In genomic region chr5:402615-403359, GRCh38 we compare ENCODE assay signal across 10 cellular contexts. TPM values are rescaled to one million over a fixed set of nuclear protein-coding genes. Genes with fewer than 3 reads are reported as not detected.
DNase-seq lines count a peak whose midpoint lies in the region; ATAC-seq and TF ChIP-seq lines count a peak whose summit lies in the region.
"Had no signal": no experiment of that assay in that cellular context is flagged by ENCODE, and none has a peak within 500 bp of the region (broad histone marks: within the 10 kb centered on the region; RNA-seq: fewer than 3 reads in every experiment).

No MANE protein-coding gene starts in this region.

- peak in 1 of 2 donors; percentile 61 for DNase-seq in activated naive CD4-positive, alpha-beta T cell treated with anti-CD3 and anti-CD28 coated beads, Interleukin-2, amount 50 U/mL, for 72 hours (ENCODE audit: low spot score in 2 of 2)
- no peak for DNase-seq in activated naive CD4-positive, alpha-beta T cell treated with anti-CD3 and anti-CD28 coated beads, Interleukin-2, amount 50 U/mL, for 16 hours
- peak; percentile 45 for DNase-seq in activated B cell treated with CpG ODN at 0.5 μM for 24 hours
- no peak for DNase-seq in stimulated activated naive CD8-positive, alpha-beta T cell treated with anti-CD3 and anti-CD28 coated beads, Interleukin-15, Interleukin-2, amounts not matched to agents 100 U/mL and 50 U/mL, for 24 hours
- DNase-seq in NCI-H526 treated with DMSO at 0.1 percent for 48 hours (lab: John Stamatoyannopoulos, UW), result no peak
- no peak for DNase-seq in MCF 10A (ENCODE audit: unreplicated experiment)
- no peak for DNase-seq in NCI-H146 treated with DMSO at 0.1 percent for 48 hours (lab: John Stamatoyannopoulos, UW; ENCODE audit: unreplicated experiment)

- H3K27me3 Mint-ChIP-seq in activated B cell treated with CpG ODN at 0.5 μM for 24 hours (peaks cover 24% of the 10 kb centered on the region), MCF 10A (ENCODE audit: insufficient read depth, unreplicated experiment) (no peaks in the 10 kb centered on the region)

- no TSS peak for BruUV-seq in MCF 10A (replicated peaks; lab: Mats Ljungman, UMichigan)

- POLR2A ChIA-PET in activated B cell treated with CpG ODN at 0.5 μM for 24 hours (lab: Charles Lee) (interaction anchor here (0.6 to 1.6 kb wide), 2 partner anchors 34 to 36 kb away, joined by 3 to 6 read pairs; no protein-coding TSS in a partner anchor), MCF 10A (lab: Yijun Ruan, JAX) (interaction anchor here (0.7 kb wide), 1 partner anchor 10 kb away, joined by 3 read pairs; no protein-coding TSS in a partner anchor)

- H3K4me1 Mint-ChIP-seq in activated B cell treated with CpG ODN at 0.5 μM for 24 hours, result peaks cover 51% of the 10 kb centered on the region
- H3K4me1 Mint-ChIP-seq in MCF 10A (ENCODE audit: insufficient read depth, unreplicated experiment), result peaks cover 14% of the 10 kb centered on the region

- CTCF ChIA-PET in activated B cell treated with CpG ODN at 0.5 μM for 24 hours (lab: Charles Lee), result no interaction called here
- CTCF ChIA-PET in MCF 10A (lab: Yijun Ruan, JAX), result interaction anchor here (0.8 kb wide), 1 partner anchor 66 kb away, joined by 3 read pairs; no protein-coding TSS in a partner anchor

- H3K36me3 Mint-ChIP-seq in activated naive CD4-positive, alpha-beta T cell treated with anti-CD3 and anti-CD28 coated beads, Interleukin-2, amount 50 U/mL, for 72 hours, result peaks cover 33 to 47% of the 10 kb centered on the region in 2 donors
- H3K36me3 Mint-ChIP-seq in activated B cell treated with CpG ODN at 0.5 μM for 24 hours (ENCODE audit: low read depth) (no peaks in the 10 kb centered on the region), MCF 10A (ENCODE audit: insufficient read depth, unreplicated experiment) (no peaks in the 10 kb centered on the region)

- TF ChIP-seq CTCF in activated B cell treated with CpG ODN at 0.5 μM for 24 hours (IDR thresholded peaks at IDR 0.05), result no peak
- TF ChIP-seq CTCF in MCF 10A (IDR thresholded peaks at IDR 0.05; ENCODE audit: unreplicated experiment), result no peak

- peaks cover 0 to 6% of the 10 kb centered on the region in 2 donors for H3K9me3 Mint-ChIP-seq in activated naive CD4-positive, alpha-beta T cell treated with anti-CD3 and anti-CD28 coated beads, Interleukin-2, amount 50 U/mL, for 72 hours
- H3K9me3 Mint-ChIP-seq in activated B cell treated with CpG ODN at 0.5 μM for 24 hours, result no peaks in the 10 kb centered on the region
- H3K9me3 Mint-ChIP-seq in MCF 10A (ENCODE audit: unreplicated experiment), result no peaks in the 10 kb centered on the region
- H3K9me3 Mint-ChIP-seq: nephron had no signal

- peak overlapping the region; percentile 72 to 90 for H3K27ac Mint-ChIP-seq in activated naive CD4-positive, alpha-beta T cell treated with anti-CD3 and anti-CD28 coated beads, Interleukin-2, amount 50 U/mL, for 72 hours
- H3K27ac Mint-ChIP-seq in activated B cell treated with CpG ODN at 0.5 μM for 24 hours (peak overlapping the region; percentile 82), MCF 10A (ENCODE audit: low read depth, unreplicated experiment) (no peak overlapping the region)
- H3K27ac Mint-ChIP-seq: nephron had no signal

- ATAC-seq in activated naive CD4-positive, alpha-beta T cell treated with anti-CD3 and anti-CD28 coated beads, Interleukin-2, amount 50 U/mL, for 72 hours, result peak; percentile 53 to 64
- ATAC-seq in HG03025 (IDR thresholded peaks at IDR 0.05; ENCODE audit: low FRiP score, unreplicated experiment) (peak; percentile 48), activated B cell treated with CpG ODN at 0.5 μM for 24 hours (ENCODE audit: low read depth) (peak; percentile 67)
- peak; percentile 15 for ATAC-seq in stimulated activated naive CD8-positive, alpha-beta T cell treated with anti-CD3 and anti-CD28 coated beads, Interleukin-15, Interleukin-2, amounts not matched to agents 100 U/mL and 50 U/mL, for 24 hours
- ATAC-seq: esophagus mucosa had no signal

- intact Hi-C loops in activated B cell treated with CpG ODN at 0.5 μM for 24 hours (cut with micrococcal nuclease) (loop anchor here (2.0 kb wide), 1 partner anchor 62 kb away; no protein-coding TSS in a partner anchor), MCF 10A (cut with micrococcal nuclease) (no loop called here)

- peak overlapping the region; percentile 61 for H3K4me3 Mint-ChIP-seq in activated B cell treated with CpG ODN at 0.5 μM for 24 hours
- no peak overlapping the region for H3K4me3 Mint-ChIP-seq in MCF 10A (ENCODE audit: unreplicated experiment)
- H3K4me3 Mint-ChIP-seq: nephron had no signal

RNA-seq across cellular contexts. Expression of gene EXOC3, which starts 40.2 kb away (rescaled TPM):
- total RNA-seq in activated naive CD4-positive, alpha-beta T cell treated with anti-CD3 and anti-CD28 coated beads, Interleukin-2, amount 50 U/mL, for 72 hours, result 100 to 1,000 TPM in 1 of 2 donors, 10 to 100 TPM in 1; 83.8 to 101 TPM
- total RNA-seq in activated B cell treated with CpG ODN at 0.5 μM for 24 hours, result 75.9 and 79.6 TPM in 2 replicates
- 44.1 and 49.6 TPM in 2 replicates for total RNA-seq in MCF 10A (2022)

Comparison
In these comparisons a context has a peak if more than half of its experiments do, and no peak if none do; other contexts are left out.
1. ATAC-seq: peak in every context shown above with its lines; median percentile 67 in activated B cell treated with CpG ODN at 0.5 μM for 24 hours; 58 in activated naive CD4-positive, alpha-beta T cell treated with anti-CD3 and anti-CD28 coated beads, Interleukin-2, amount 50 U/mL, for 72 hours; 48 in HG03025; 15 in stimulated activated naive CD8-positive, alpha-beta T cell treated with anti-CD3 and anti-CD28 coated beads, Interleukin-15, Interleukin-2, amounts not matched to agents 100 U/mL and 50 U/mL, for 24 hours.